In genomic region chr17:7048968-7049367, GRCh38 we compare ENCODE assay signal across 1 cellular context.
TF ChIP-seq lines count a peak whose summit lies in the region.

No MANE protein-coding gene starts in this region.

TF ChIP-seq in SK-N-SH, 30 proteins besides CTCF, POLR2A, EP300 and RAD21 (continued from another document):
- TF ChIP-seq USF2 (IDR thresholded peaks at IDR 0.05; ENCODE audit: borderline replicate concordance, low read depth, low read length), result no peak
- TF ChIP-seq FOXJ3 (CRISPR knock-in tag; IDR thresholded peaks at IDR 0.05), result no peak
- no peak for TF ChIP-seq MXI1 (IDR thresholded peaks at IDR 0.05; ENCODE audit: low read depth, low read length)
- TF ChIP-seq ZBTB33 (IDR thresholded peaks at IDR 0.05; ENCODE audit: borderline replicate concordance, low read depth), result no peak
- no peak for TF ChIP-seq MEF2A (IDR thresholded peaks at IDR 0.05; ENCODE audit: borderline replicate concordance, low read depth)
- no peak for TF ChIP-seq MAX (IDR thresholded peaks at IDR 0.05; ENCODE audit: low read depth)
- TF ChIP-seq RCOR1 (IDR thresholded peaks at IDR 0.05; ENCODE audit: low read length), result no peak
- TF ChIP-seq TAF1 (IDR thresholded peaks at IDR 0.05; ENCODE audit: borderline replicate concordance, low read depth, low read length), result no peak
